Comparison of ENCODE assay signal across 15 cellular contexts in genomic region chr22:49244466-49245420, GRCh38.
DNase-seq lines count a peak whose midpoint lies in the region; ATAC-seq and TF ChIP-seq lines count a peak whose summit lies in the region.
"Had no signal": no experiment of that assay in that cellular context is flagged by ENCODE, and none has a peak within 500 bp of the region (broad histone marks: within the 10 kb centered on the region; RNA-seq: fewer than 3 reads in every experiment).

No MANE protein-coding gene starts in this region.

- H3K27me3 Mint-ChIP-seq in natural killer cell treated with Interleukin-12 subunit alpha and Interleukin-12 subunit beta and Interleukin-15 and Interleukin-18, amount 100 ng/mL, for 72 hours, result peaks cover 7 to 11% of the 10 kb centered on the region in 2 donors
- H3K27me3 Mint-ChIP-seq in natural killer cell (ENCODE audit: low read depth in 2 of 2), result peaks cover 0 to 4% of the 10 kb centered on the region in 2 donors

- no peaks in the 10 kb centered on the region for H3K4me1 Mint-ChIP-seq in natural killer cell treated with Interleukin-12 subunit alpha and Interleukin-12 subunit beta and Interleukin-15 and Interleukin-18, amount 100 ng/mL, for 72 hours (ENCODE audit: low read depth in 2 of 2)
- no peaks in the 10 kb centered on the region for H3K4me1 Mint-ChIP-seq in natural killer cell
- H3K4me1 Mint-ChIP-seq: GM23338 had no signal

- no peaks in the 10 kb centered on the region for H3K9me3 Mint-ChIP-seq in natural killer cell treated with Interleukin-12 subunit alpha and Interleukin-12 subunit beta and Interleukin-15 and Interleukin-18, amount 100 ng/mL, for 72 hours
- no peaks in the 10 kb centered on the region for H3K9me3 Mint-ChIP-seq in natural killer cell
- H3K9me3 Mint-ChIP-seq: CD8-positive, alpha-beta T cell had no signal

- peak; percentile 33 to 52 for ATAC-seq in natural killer cell treated with Interleukin-12 subunit alpha and Interleukin-12 subunit beta and Interleukin-15 and Interleukin-18, amount 100 ng/mL, for 72 hours
- ATAC-seq in natural killer cell, result no peak
- ATAC-seq: CD8-positive, alpha-beta T cell; GM23338 had no signal

- no peaks in the 10 kb centered on the region for H3K36me3 Mint-ChIP-seq in natural killer cell treated with Interleukin-12 subunit alpha and Interleukin-12 subunit beta and Interleukin-15 and Interleukin-18, amount 100 ng/mL, for 72 hours
- H3K36me3 Mint-ChIP-seq in natural killer cell, result no peaks in the 10 kb centered on the region
- H3K36me3 Mint-ChIP-seq: CD8-positive, alpha-beta T cell had no signal

- no peak for TF ChIP-seq CTCF in natural killer cell (IDR thresholded peaks at IDR 0.05)

- H3K4me3 Mint-ChIP-seq in natural killer cell treated with Interleukin-12 subunit alpha and Interleukin-12 subunit beta and Interleukin-15 and Interleukin-18, amount 100 ng/mL, for 72 hours, result no peak overlapping the region
- no peak overlapping the region for H3K4me3 Mint-ChIP-seq in natural killer cell
- H3K4me3 Mint-ChIP-seq: CD8-positive, alpha-beta T cell; GM23338 had no signal

- intact Hi-C loops in natural killer cell (cut with micrococcal nuclease) (no loop called here), posterior vena cava (cut with DNase I) (no loop called here)

- no peak overlapping the region for H3K27ac Mint-ChIP-seq in natural killer cell treated with Interleukin-12 subunit alpha and Interleukin-12 subunit beta and Interleukin-15 and Interleukin-18, amount 100 ng/mL, for 72 hours
- H3K27ac Mint-ChIP-seq in natural killer cell, result no peak overlapping the region
- H3K27ac Mint-ChIP-seq: CD8-positive, alpha-beta T cell; GM23338 had no signal

- DNase-seq in NCI-H146 (lab: John Stamatoyannopoulos, UW), result peak; percentile 24
- DNase-seq in NCI-H146 treated with DMSO at 0.1 percent for 48 hours (lab: John Stamatoyannopoulos, UW; ENCODE audit: unreplicated experiment), result no peak
- DNase-seq in natural killer cell treated with Interleukin-12 subunit alpha and Interleukin-12 subunit beta and Interleukin-15 and Interleukin-18, amount 100 ng/mL, for 72 hours (ENCODE audit: low spot score), result no peak
- no peak for DNase-seq in natural killer cell
- peak; percentile 58 for DNase-seq in posterior vena cava (ENCODE audit: low spot score)
- no peak for DNase-seq in HUDEP-2 (lab: John Stamatoyannopoulos, UW; ENCODE audit: unreplicated experiment in 76 of 76)
- no peak for DNase-seq in stimulated activated CD4-positive, alpha-beta T cell treated with anti-CD3 and anti-CD28 coated beads, Interleukin-2, amount 100 ng/mL, for 48 hours
- no peak for DNase-seq in amniotic stem cell (lab: John Stamatoyannopoulos, UW)
- DNase-seq: GF-D8, NCI-H1436, NCI-H2081 treated with DMSO at 0.1 percent for 48 hours, NCI-H226, NCI-H526 treated with DMSO at 0.1 percent for 48 hours had no signal

Comparison
In these comparisons a context has a peak if more than half of its experiments do, and no peak if none do; other contexts are left out.
1. DNase-seq: peak in NCI-H146 (single experiment) and posterior vena cava (single experiment); none in NCI-H146 treated with DMSO at 0.1 percent for 48 hours (single experiment), natural killer cell treated with Interleukin-12 subunit alpha and Interleukin-12 subunit beta and Interleukin-15 and Interleukin-18, amount 100 ng/mL, for 72 hours (single experiment), natural killer cell (single experiment), HUDEP-2 (0 of 76), stimulated activated CD4-positive, alpha-beta T cell treated with anti-CD3 and anti-CD28 coated beads, Interleukin-2, amount 100 ng/mL, for 48 hours (0 of 2) and amniotic stem cell (single experiment).
2. ATAC-seq: peak in natural killer cell treated with Interleukin-12 subunit alpha and Interleukin-12 subunit beta and Interleukin-15 and Interleukin-18, amount 100 ng/mL, for 72 hours (2 of 2); none in natural killer cell (0 of 3).